ENCODE assay signal across 37 cellular contexts in the genomic region with DNA sequence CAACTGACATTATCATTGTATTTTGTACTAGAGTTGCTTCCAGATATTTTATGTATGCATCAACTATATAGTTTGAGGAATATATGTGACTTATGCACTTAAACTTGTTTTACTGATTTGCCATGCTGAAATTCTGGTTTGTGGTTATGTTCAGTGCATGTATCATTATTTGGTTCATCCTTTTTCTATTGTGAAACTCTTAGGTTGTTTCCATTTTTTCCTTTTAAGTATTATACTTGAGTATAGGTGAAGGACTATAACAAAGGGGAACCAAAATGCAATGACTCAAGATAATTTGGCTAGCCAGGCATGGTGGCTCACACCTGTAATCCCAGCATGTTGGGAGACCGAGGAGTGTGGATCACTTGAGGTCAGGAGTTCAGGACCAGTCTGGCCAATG. TPM values are rescaled to one million over a fixed set of nuclear protein-coding genes. Genes with fewer than 3 reads are reported as not detected.
"Had no signal": no experiment of that assay in that cellular context is flagged by ENCODE, and none has a peak within 500 bp of the region (broad histone marks: within the 10 kb centered on the region; RNA-seq: fewer than 3 reads in every experiment).

No MANE protein-coding gene starts in this region.

- H3K27me3 ChIP-seq: MG63 had no signal

- H3K27ac ChIP-seq: KMS-11 had no signal

- H3K9ac ChIP-seq: KMS-11 had no signal

- H3K9me3 ChIP-seq: MG63 had no signal

- DNase-seq: Karpas-422, Kasumi-1, MG63, MM.1S, MV-4-11, NCI-H1048, NCI-H1092, NCI-H1092 treated with DMSO at 0.1 percent for 48 hours, NCI-H1105, NCI-H1105 treated with DMSO at 0.1 percent for 48 hours, NCI-H1417, NCI-H1417 treated with DMSO at 0.1 percent for 48 hours, NCI-H1436, NCI-H1436 treated with DMSO at 0.1 percent for 48 hours, NCI-H146, NCI-H1694, NCI-H1694 treated with DMSO at 0.1 percent for 48 hours, NCI-H187, NCI-H187 treated with DMSO at 0.1 percent for 48 hours, NCI-H1930, NCI-H2029, NCI-H2029 treated with DMSO at 0.1 percent for 48 hours, NCI-H2081, NCI-H2081 treated with DMSO at 0.1 percent for 48 hours, NCI-H2107, NCI-H2171, NCI-H2171 treated with DMSO at 0.1 percent for 48 hours, NCI-H2227 treated with DMSO at 0.1 percent for 48 hours, NCI-H226, NCI-H345, NCI-H446, NCI-H446 treated with DMSO at 0.1 percent for 48 hours, NCI-H510A, NCI-H510A treated with DMSO at 0.1 percent for 48 hours had no signal

- H3K4me3 ChIP-seq: MG63 had no signal

- H3K4me2 ChIP-seq: KMS-11 had no signal

- H3K36me3 ChIP-seq: MG63 had no signal

RNA-seq across cellular contexts. Expression of a gene that starts 21.1 kb away (rescaled TPM):
- total RNA-seq: LHCN-M2, M059J had no signal
